In the genomic region with DNA sequence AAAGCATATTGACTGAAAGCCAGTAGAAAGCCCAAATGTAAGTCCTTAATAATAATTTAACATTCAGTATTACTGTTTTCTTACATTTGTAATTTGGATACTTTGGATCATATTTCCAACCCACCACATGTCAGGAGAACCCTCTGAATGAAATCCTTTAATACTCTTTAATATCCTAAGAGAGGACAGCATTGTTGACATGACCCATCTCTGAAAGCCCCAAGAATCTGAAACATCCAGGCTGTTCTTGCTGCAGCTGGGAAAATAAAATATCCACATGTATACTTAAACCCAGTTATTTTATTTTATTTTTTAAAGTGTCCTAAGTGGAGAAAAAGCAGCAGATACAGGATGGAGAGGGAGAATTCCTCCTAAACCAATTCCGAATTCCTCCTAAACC, we compare ENCODE assay signal across 26 cellular contexts.
"Had no signal": no experiment of that assay in that cellular context is flagged by ENCODE, and none has a peak within 500 bp of the region (broad histone marks: within the 10 kb centered on the region; RNA-seq: fewer than 3 reads in every experiment).

No MANE protein-coding gene starts in this region.

- H3K27me3 Mint-ChIP-seq: activated CD8-positive, alpha-beta T cell treated with anti-CD3 and anti-CD28 coated beads for 36 hours; activated naive CD8-positive, alpha-beta T cell treated with anti-CD3 and anti-CD28 coated beads for 36 hours; activated T-helper 17 cell treated with anti-CD3 and anti-CD28 coated beads, Interleukin-2, amount 50 U/mL, for 72 hours had no signal

- H3K9me3 ChIP-seq: ascending aorta, SJCRH30 had no signal

- H3K36me3 ChIP-seq: ascending aorta, cardiac muscle cell, SJCRH30, WERI-Rb-1 had no signal

- DNase-seq: activated CD4-positive, alpha-beta T cell treated with anti-CD3 and anti-CD28 coated beads for 1 hour; activated CD4-positive, alpha-beta T cell treated with anti-CD3 and anti-CD28 coated beads for 48 hours; activated CD4-positive, CD25-positive, alpha-beta regulatory T cell; activated CD8-positive, alpha-beta T cell treated with anti-CD3 and anti-CD28 coated beads for 36 hours; activated effector memory CD4-positive, alpha-beta T cell treated with anti-CD3 and anti-CD28 coated beads, Interleukin-2, amount 50 U/mL, for 16 hours; activated naive CD4-positive, alpha-beta T cell; activated naive CD4-positive, alpha-beta T cell treated with anti-CD3 and anti-CD28 coated beads, Interleukin-2, amount 50 U/mL, for 16 hours; activated naive CD8-positive, alpha-beta T cell treated with anti-CD3 and anti-CD28 coated beads for 36 hours; activated T-cell treated with anti-CD3 and anti-CD28 coated beads, Interleukin-2, amount 50 U/mL, for 1 hour; activated T-cell treated with anti-CD3 and anti-CD28 coated beads, Interleukin-2, amount 50 U/mL, for 72 hours; amygdala; NCI-H1092 treated with DMSO at 0.1 percent for 48 hours; NCI-H1417; NCI-H1930; NCI-H345; NCI-H524 treated with DMSO at 0.1 percent for 48 hours; SHP77; SJCRH30; T1000; WERI-Rb-1 had no signal

- ATAC-seq: activated CD8-positive, alpha-beta T cell treated with anti-CD3 and anti-CD28 coated beads for 36 hours; activated T-cell treated with anti-CD3 and anti-CD28 coated beads, Interleukin-2, amount 50 U/mL, for 72 hours; activated T-helper 17 cell treated with anti-CD3 and anti-CD28 coated beads, Interleukin-2, amount 50 U/mL, for 72 hours; Panc1 had no signal

- H3K4me3 Mint-ChIP-seq: activated CD8-positive, alpha-beta T cell treated with anti-CD3 and anti-CD28 coated beads for 36 hours; activated naive CD8-positive, alpha-beta T cell treated with anti-CD3 and anti-CD28 coated beads for 36 hours; activated T-cell treated with anti-CD3 and anti-CD28 coated beads, Interleukin-2, amount 50 U/mL, for 72 hours; activated T-helper 17 cell treated with anti-CD3 and anti-CD28 coated beads, Interleukin-2, amount 50 U/mL, for 72 hours had no signal

- H3K9me3 Mint-ChIP-seq: activated CD8-positive, alpha-beta T cell treated with anti-CD3 and anti-CD28 coated beads for 36 hours; activated naive CD8-positive, alpha-beta T cell treated with anti-CD3 and anti-CD28 coated beads for 36 hours; activated T-cell treated with anti-CD3 and anti-CD28 coated beads, Interleukin-2, amount 50 U/mL, for 72 hours; activated T-helper 17 cell treated with anti-CD3 and anti-CD28 coated beads, Interleukin-2, amount 50 U/mL, for 72 hours had no signal

- H3K27ac Mint-ChIP-seq: activated CD8-positive, alpha-beta T cell treated with anti-CD3 and anti-CD28 coated beads for 36 hours; activated naive CD8-positive, alpha-beta T cell treated with anti-CD3 and anti-CD28 coated beads for 36 hours; activated T-cell treated with anti-CD3 and anti-CD28 coated beads, Interleukin-2, amount 50 U/mL, for 72 hours had no signal

- H3K9ac ChIP-seq: KMS-11 had no signal

- H3K4me3 ChIP-seq: ascending aorta, cardiac muscle cell, SJCRH30, SK-N-MC had no signal

- H3K4me1 ChIP-seq: ascending aorta, SJCRH30 had no signal

- H3K27me3 ChIP-seq: ascending aorta, cardiac muscle cell, SJCRH30 had no signal

- H3K36me3 Mint-ChIP-seq: activated naive CD8-positive, alpha-beta T cell treated with anti-CD3 and anti-CD28 coated beads for 36 hours had no signal
